ENCODE assay signal across 12 cellular contexts in the genomic region with DNA sequence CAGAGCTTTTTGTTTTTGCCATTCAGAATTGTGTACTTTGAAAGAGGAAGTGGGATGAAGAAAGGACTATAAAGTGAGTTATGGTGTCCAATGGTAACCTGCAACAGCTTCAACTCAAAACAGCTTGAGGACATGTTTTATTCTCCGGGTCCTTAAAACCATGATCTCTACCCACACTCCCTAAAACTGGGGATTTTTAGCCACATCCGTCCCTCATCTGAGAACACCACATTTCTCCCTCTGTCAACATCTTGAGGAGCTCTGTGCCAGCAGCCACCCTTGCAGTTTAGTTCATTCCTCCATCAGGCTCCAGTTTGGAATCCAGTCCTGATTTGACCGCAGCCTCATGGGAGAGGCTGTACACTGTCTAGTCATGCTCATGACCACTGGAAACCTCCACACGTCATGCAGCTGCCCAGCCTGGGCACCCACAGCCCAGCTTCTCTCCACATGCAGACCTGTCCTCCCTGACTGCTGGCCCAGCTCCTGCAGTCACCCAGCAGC.
DNase-seq lines count a peak whose midpoint lies in the region; ATAC-seq and TF ChIP-seq lines count a peak whose summit lies in the region.
"Had no signal": no experiment of that assay in that cellular context is flagged by ENCODE, and none has a peak within 500 bp of the region (broad histone marks: within the 10 kb centered on the region; RNA-seq: fewer than 3 reads in every experiment).

No MANE protein-coding gene starts in this region.

- peak; percentile 52 for DNase-seq in GM13976 (ENCODE audit: low spot score)
- DNase-seq in activated naive CD8-positive, alpha-beta T cell treated with anti-CD3 and anti-CD28 coated beads for 36 hours = no peak
- no peak for DNase-seq in sciatic nerve (ENCODE audit: low spot score)
- no peak for DNase-seq in NCI-H2227 (lab: John Stamatoyannopoulos, UW; ENCODE audit: unreplicated experiment)
- no peak for DNase-seq in NK-92 (lab: John Stamatoyannopoulos, UW; ENCODE audit: unreplicated experiment)
- no peak for DNase-seq in OCI-LY7 (ENCODE audit: low spot score)
- DNase-seq: activated B cell treated with CpG ODN at 0.5 μM for 24 hours, dermis blood vessel endothelial cell, NCI-H2107, sigmoid colon had no signal

- intact Hi-C loops in sciatic nerve (cut with DNase I) (loop anchor here (10.0 kb wide), 1 partner anchor 97 kb away; no protein-coding TSS in a partner anchor), OCI-LY7 (cut with micrococcal nuclease; ENCODE audit: unreplicated experiment) (no loop called here)

- peaks cover 7% of the 10 kb centered on the region for H3K36me3 Mint-ChIP-seq in activated naive CD8-positive, alpha-beta T cell treated with anti-CD3 and anti-CD28 coated beads for 36 hours

- no peaks in the 10 kb centered on the region for H3K9me3 ChIP-seq in OCI-LY7 (ENCODE audit: low read length)
- H3K9me3 ChIP-seq: sigmoid colon had no signal

- peak overlapping the region; percentile 55 for H3K4me3 Mint-ChIP-seq in activated naive CD8-positive, alpha-beta T cell treated with anti-CD3 and anti-CD28 coated beads for 36 hours
- H3K4me3 Mint-ChIP-seq: activated B cell treated with CpG ODN at 0.5 μM for 24 hours had no signal

- no peak overlapping the region for H3K27ac ChIP-seq in OCI-LY7 (ENCODE audit: low read depth, low read length, poor library complexity, severe bottlenecking)
- H3K27ac ChIP-seq: sigmoid colon had no signal

- H3K27me3 Mint-ChIP-seq in activated naive CD8-positive, alpha-beta T cell treated with anti-CD3 and anti-CD28 coated beads for 36 hours = no peaks in the 10 kb centered on the region

- CTCF ChIA-PET in OCI-LY7 (lab: Charles Lee; ENCODE audit: unreplicated experiment) = no interaction called here

- peak; percentile 62 for ATAC-seq in HG03432 (IDR thresholded peaks at IDR 0.05; ENCODE audit: unreplicated experiment)
- peak; percentile 51 for ATAC-seq in sciatic nerve
- ATAC-seq in activated CD4-positive, CD25-positive, alpha-beta regulatory T cell treated with anti-CD3 and anti-CD28 coated beads, Interleukin-2, amount 50 U/mL, for 24 hours = no peak

- BruUV-seq in OCI-LY7 (replicated peaks; lab: Mats Ljungman, UMichigan) = no TSS peak

- no peaks in the 10 kb centered on the region for H4K20me1 ChIP-seq in OCI-LY7 (ENCODE audit: insufficient read depth, low read length)

- H3K4me2 ChIP-seq in OCI-LY7 (ENCODE audit: low read length) = no peak overlapping the region

- H2AFZ ChIP-seq in OCI-LY7 (ENCODE audit: low read length) = no peak overlapping the region

- in situ Hi-C loops in GM13976 (cut with MboI; ENCODE audit: low sequenced_read_pairs, unreplicated experiment) = no loop called here

- TF ChIP-seq CTCF in GM13976 (IDR thresholded peaks at IDR 0.05; ENCODE audit: borderline replicate concordance, control extremely low read depth, extremely low read depth, insufficient read depth, missing control alignments) (no peak), OCI-LY7 (conservative IDR thresholded peaks at IDR 0.05; ENCODE audit: low read length) (no peak)

- POLR2A ChIA-PET in OCI-LY7 (lab: Charles Lee) = interaction anchor here (0.6 to 1.2 kb wide), 2 partner anchors 12 to 107 kb away, joined by 3 read pairs; no protein-coding TSS in a partner anchor

- H3K27ac Mint-ChIP-seq in activated naive CD8-positive, alpha-beta T cell treated with anti-CD3 and anti-CD28 coated beads for 36 hours = peak overlapping the region; percentile 86
- H3K27ac Mint-ChIP-seq: activated B cell treated with CpG ODN at 0.5 μM for 24 hours had no signal

- H3K36me3 ChIP-seq in OCI-LY7 (ENCODE audit: insufficient read depth, low read length) = no peaks in the 10 kb centered on the region
- H3K36me3 ChIP-seq: sigmoid colon had no signal

- no peak overlapping the region for H3K4me3 ChIP-seq in OCI-LY7 (ENCODE audit: low read depth, low read length, poor library complexity, severe bottlenecking)
- H3K4me3 ChIP-seq: sigmoid colon had no signal

- peaks cover 48% of the 10 kb centered on the region for H3K4me1 Mint-ChIP-seq in activated naive CD8-positive, alpha-beta T cell treated with anti-CD3 and anti-CD28 coated beads for 36 hours

- H3K9me3 Mint-ChIP-seq in activated naive CD8-positive, alpha-beta T cell treated with anti-CD3 and anti-CD28 coated beads for 36 hours = peaks cover 6% of the 10 kb centered on the region
- H3K9me3 Mint-ChIP-seq: activated B cell treated with CpG ODN at 0.5 μM for 24 hours had no signal

- H3K79me2 ChIP-seq in OCI-LY7 (ENCODE audit: insufficient read depth, low read depth, low read length) = no peaks in the 10 kb centered on the region

- H3K4me1 ChIP-seq in OCI-LY7 (ENCODE audit: insufficient read depth, low read length, poor library complexity, severe bottlenecking) = no peaks in the 10 kb centered on the region
- H3K4me1 ChIP-seq: sigmoid colon had no signal

- H3K9me2 ChIP-seq in OCI-LY7 (ENCODE audit: insufficient read depth, low read length) = no peaks in the 10 kb centered on the region

Comparison
In these comparisons a context has a peak if more than half of its experiments do, and no peak if none do; other contexts are left out.
1. ATAC-seq: peak in HG03432 (single experiment) and sciatic nerve (single experiment); none in activated CD4-positive, CD25-positive, alpha-beta regulatory T cell treated with anti-CD3 and anti-CD28 coated beads, Interleukin-2, amount 50 U/mL, for 24 hours (0 of 2).